In the genomic region with DNA sequence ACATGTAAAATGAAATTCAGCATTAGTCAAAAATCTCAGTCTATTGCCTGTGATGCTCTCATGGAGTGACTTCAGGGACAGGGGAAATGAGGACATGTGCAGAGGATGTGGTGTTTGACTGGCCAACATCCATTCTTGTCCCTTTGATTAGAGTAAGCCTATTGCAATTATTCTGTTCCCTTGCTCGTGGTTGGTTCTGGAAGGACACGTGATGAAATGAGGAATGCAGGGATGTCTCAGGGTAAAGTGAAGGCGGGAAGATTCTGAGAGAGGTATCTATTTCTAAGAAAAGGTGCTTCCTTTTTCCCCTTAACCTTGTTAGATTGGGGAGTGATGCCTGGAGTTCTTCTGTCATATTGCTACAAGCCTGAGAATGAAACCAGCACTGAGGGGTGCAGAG, we compare ENCODE assay signal across 41 cellular contexts. TPM values are rescaled to one million over a fixed set of nuclear protein-coding genes. Genes with fewer than 3 reads are reported as not detected.
"Had no signal": no experiment of that assay in that cellular context is flagged by ENCODE, and none has a peak within 500 bp of the region (broad histone marks: within the 10 kb centered on the region; RNA-seq: fewer than 3 reads in every experiment).

No MANE protein-coding gene starts in this region.

- DNase-seq: activated CD4-positive, alpha-beta memory T cell treated with anti-CD3 and anti-CD28 coated beads for 36 hours; activated CD4-positive, alpha-beta T cell treated with anti-CD3 and anti-CD28 coated beads for 36 hours; activated CD4-positive, alpha-beta T cell treated with anti-CD3 and anti-CD28 coated beads, Interleukin-2, amount 10 ng/mL, durations not matched to agents 24 days and 14 days; activated CD4-positive, CD25-positive, alpha-beta regulatory T cell; activated CD4-positive, CD25-positive, alpha-beta regulatory T cell treated with anti-CD3 and anti-CD28 coated beads, Interleukin-2, amount 50 U/mL, for 72 hours; activated CD8-positive, alpha-beta memory T cell treated with anti-CD3 and anti-CD28 coated beads, Interleukin-2, amount 10 ng/mL, durations not matched to agents 7 days and 5 days; activated CD8-positive, alpha-beta memory T cell treated with anti-CD3 and anti-CD28 coated beads, Interleukin-2, amount 50 U/mL, for 4 hours; activated CD8-positive, alpha-beta T cell treated with anti-CD3 and anti-CD28 coated beads, Interleukin-2, amount 10 ng/mL, durations not matched to agents 7 days and 5 days; activated effector memory CD4-positive, alpha-beta T cell treated with anti-CD3 and anti-CD28 coated beads, Interleukin-2, amount 50 U/mL, for 16 hours; activated naive CD4-positive, alpha-beta T cell treated with anti-CD3 and anti-CD28 coated beads for 36 hours; activated naive CD8-positive, alpha-beta T cell treated with anti-CD3 and anti-CD28 coated beads for 36 hours; activated naive CD8-positive, alpha-beta T cell treated with anti-CD3 and anti-CD28 coated beads, Interleukin-2, amount 50 U/mL, for 24 hours; activated T-cell treated with anti-CD3 and anti-CD28 coated beads, Interleukin-2, amount 50 U/mL, for 1 hour; activated T-cell treated with anti-CD3 and anti-CD28 coated beads, Interleukin-2, amount 50 U/mL, for 48 hours; adrenal gland; amygdala; aorta; body of pancreas; central memory CD4-positive, alpha-beta T cell; cerebellar nuclear complex; colonic mucosa; effector CD8-positive, alpha-beta T cell; esophagus squamous epithelium; foreskin melanocyte; T-helper 1 cell; T-helper 17 cell; T1000; WERI-Rb-1 had no signal

- H3K27me3 ChIP-seq: adrenal gland, body of pancreas, colonic mucosa had no signal

- ATAC-seq: activated CD4-positive, alpha-beta T cell treated with anti-CD3 and anti-CD28 coated beads for 36 hours; activated CD8-positive, alpha-beta memory T cell treated with anti-CD3 and anti-CD28 coated beads, Interleukin-2, amount 10 ng/mL, durations not matched to agents 7 days and 5 days; activated CD8-positive, alpha-beta T cell treated with anti-CD3 and anti-CD28 coated beads, Interleukin-2, amount 10 ng/mL, durations not matched to agents 7 days and 5 days; activated naive CD8-positive, alpha-beta T cell treated with anti-CD3 and anti-CD28 coated beads, Interleukin-2, amount 50 U/mL, for 24 hours; body of pancreas; gastroesophageal sphincter; T-helper 17 cell had no signal

- FAIRE-seq: endometrium, endothelial cell of umbilical vein had no signal

- H3K36me3 ChIP-seq: adrenal gland, cardiac muscle cell, colonic mucosa, esophagus squamous epithelium, gastroesophageal sphincter, WERI-Rb-1 had no signal

- H3K4me1 ChIP-seq: adrenal gland, body of pancreas, colonic mucosa, esophagus squamous epithelium, gastroesophageal sphincter had no signal

- H3K4me3 ChIP-seq: adrenal gland, body of pancreas, cardiac muscle cell, colonic mucosa, esophagus squamous epithelium, gastroesophageal sphincter had no signal

- H3K27ac ChIP-seq: adrenal gland, body of pancreas, cardiac muscle cell, colonic mucosa, epithelial cell of prostate, esophagus squamous epithelium, gastroesophageal sphincter, WERI-Rb-1 had no signal

- H3K9me3 ChIP-seq: adrenal gland, body of pancreas, colonic mucosa, esophagus squamous epithelium, gastroesophageal sphincter had no signal

RNA-seq across cellular contexts. Expression of gene CNMD, which starts 37.1 kb away (rescaled TPM):
- total RNA-seq: activated CD4-positive, alpha-beta memory T cell treated with anti-CD3 and anti-CD28 coated beads for 36 hours; activated CD4-positive, alpha-beta T cell treated with anti-CD3 and anti-CD28 coated beads for 36 hours; activated CD4-positive, alpha-beta T cell treated with anti-CD3 and anti-CD28 coated beads, Interleukin-2, amount 10 ng/mL, durations not matched to agents 24 days and 14 days; activated CD8-positive, alpha-beta memory T cell treated with anti-CD3 and anti-CD28 coated beads for 36 hours; activated CD8-positive, alpha-beta memory T cell treated with anti-CD3 and anti-CD28 coated beads, Interleukin-2, amount 10 ng/mL, durations not matched to agents 7 days and 5 days; activated CD8-positive, alpha-beta T cell treated with anti-CD3 and anti-CD28 coated beads, Interleukin-2, amount 10 ng/mL, durations not matched to agents 7 days and 5 days; activated naive CD4-positive, alpha-beta T cell treated with anti-CD3 and anti-CD28 coated beads for 36 hours; activated naive CD8-positive, alpha-beta T cell treated with anti-CD3 and anti-CD28 coated beads for 36 hours; activated T-helper 1 cell treated with anti-CD3 and anti-CD28 coated beads, Interleukin-12 subunit alpha, Interleukin-12 subunit beta, Interleukin-2, Interleukin-4 antibody, amounts not matched to agents 30 ng/mL and 10 ng/mL and 1 ng/mL, durations not matched to agents 14 hours and 24 hours and 36 hours; activated T-helper 2 cell treated with anti-CD3 and anti-CD28 coated beads, Interferon-gamma antibody, Interleukin-2, Interleukin-4, amounts not matched to agents 10 μg/mL and 5 μg/mL and 100 μg/mL, durations not matched to agents 14 hours and 24 hours and 36 hours; adrenal gland; aorta; dermis microvascular lymphatic vessel endothelial cell; endothelial cell of umbilical vein; esophagus squamous epithelium; fibroblast of lung; fibroblast of villous mesenchyme; gastroesophageal sphincter; glomerular endothelial cell; T-helper 17 cell had no signal
- polyA plus RNA-seq: adrenal gland, aorta, endothelial cell of umbilical vein, esophagus, fibroblast of lung had no signal
